In the genomic region with DNA sequence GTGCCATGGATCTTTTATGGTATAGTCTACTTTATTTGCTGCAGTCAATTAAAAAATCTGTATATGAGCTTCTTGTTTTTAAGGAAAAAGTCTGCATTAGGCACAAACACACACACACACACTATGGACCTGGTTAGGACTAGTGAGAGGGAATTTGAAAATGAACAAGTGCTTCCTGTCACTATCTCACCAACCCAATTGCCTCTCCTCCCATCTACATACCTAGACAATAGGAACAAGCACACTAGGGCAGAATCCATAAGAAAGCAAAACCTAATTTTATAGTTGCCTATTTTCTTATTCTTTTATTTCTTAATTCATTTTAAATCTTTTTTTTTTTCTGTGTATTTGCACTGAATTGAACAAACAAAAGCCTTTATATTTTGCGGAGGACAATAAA, we compare ENCODE assay signal across 2 cellular contexts.
TF ChIP-seq lines count a peak whose summit lies in the region.

No MANE protein-coding gene starts in this region.

TF ChIP-seq in HCT116, 20 proteins besides CTCF, POLR2A, EP300 and RAD21:
- TF ChIP-seq, protein P1, sequence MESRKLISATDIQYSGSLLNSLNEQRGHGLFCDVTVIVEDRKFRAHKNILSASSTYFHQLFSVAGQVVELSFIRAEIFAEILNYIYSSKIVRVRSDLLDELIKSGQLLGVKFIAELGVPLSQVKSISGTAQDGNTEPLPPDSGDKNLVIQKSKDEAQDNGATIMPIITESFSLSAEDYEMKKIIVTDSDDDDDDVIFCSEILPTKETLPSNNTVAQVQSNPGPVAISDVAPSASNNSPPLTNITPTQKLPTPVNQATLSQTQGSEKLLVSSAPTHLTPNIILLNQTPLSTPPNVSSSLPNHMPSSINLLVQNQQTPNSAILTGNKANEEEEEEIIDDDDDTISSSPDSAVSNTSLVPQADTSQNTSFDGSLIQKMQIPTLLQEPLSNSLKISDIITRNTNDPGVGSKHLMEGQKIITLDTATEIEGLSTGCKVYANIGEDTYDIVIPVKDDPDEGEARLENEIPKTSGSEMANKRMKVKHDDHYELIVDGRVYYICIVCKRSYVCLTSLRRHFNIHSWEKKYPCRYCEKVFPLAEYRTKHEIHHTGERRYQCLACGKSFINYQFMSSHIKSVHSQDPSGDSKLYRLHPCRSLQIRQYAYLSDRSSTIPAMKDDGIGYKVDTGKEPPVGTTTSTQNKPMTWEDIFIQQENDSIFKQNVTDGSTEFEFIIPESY (IDR thresholded peaks at IDR 0.05; ENCODE audit: extremely low read depth, insufficient replicate concordance, low read length): no peak
- TF ChIP-seq SRF (IDR thresholded peaks at IDR 0.05; ENCODE audit: low read depth) (no peak), TCF7L2 (IDR thresholded peaks at IDR 0.05; ENCODE audit: borderline replicate concordance, extremely low read depth, insufficient read depth, insufficient read length) (no peak), POLR2AphosphoS5 (IDR thresholded peaks at IDR 0.05; ENCODE audit: low read depth, low read length) (no peak), EGR1 (IDR thresholded peaks at IDR 0.05; ENCODE audit: low read depth) (no peak), SIN3A (IDR thresholded peaks at IDR 0.05; ENCODE audit: low read depth) (no peak), CBX3 (IDR thresholded peaks at IDR 0.05; ENCODE audit: low read depth) (no peak), FOSL1 (IDR thresholded peaks at IDR 0.05; ENCODE audit: low read depth) (no peak), EZH2 (IDR thresholded peaks at IDR 0.05) (no peak), JUND (IDR thresholded peaks at IDR 0.05) (no peak), SP1 (IDR thresholded peaks at IDR 0.05; ENCODE audit: low read depth) (no peak)
- TF ChIP-seq, protein P2, sequence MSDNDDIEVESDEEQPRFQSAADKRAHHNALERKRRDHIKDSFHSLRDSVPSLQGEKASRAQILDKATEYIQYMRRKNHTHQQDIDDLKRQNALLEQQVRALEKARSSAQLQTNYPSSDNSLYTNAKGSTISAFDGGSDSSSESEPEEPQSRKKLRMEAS (IDR thresholded peaks at IDR 0.05): no peak
TF ChIP-seq in HCT116: peak in this region for 0.

TF ChIP-seq in K562, 482 proteins besides CTCF, POLR2A, EP300 and RAD21:
- TF ChIP-seq SNIP1 (IDR thresholded peaks at IDR 0.05; ENCODE audit: low read depth) (no peak), JUND (IDR thresholded peaks at IDR 0.05; ENCODE audit: borderline replicate concordance, low read depth, low read length) (no peak), JUND (tag; IDR thresholded peaks at IDR 0.05; ENCODE audit: borderline replicate concordance, low read depth, low read length) (no peak), PHB2 (IDR thresholded peaks at IDR 0.05; ENCODE audit: low read depth) (no peak), SAFB2 (IDR thresholded peaks at IDR 0.05; ENCODE audit: borderline replicate concordance, low read depth, low read length, severe bottlenecking) (no peak), PHB (CRISPR knock-in tag; IDR thresholded peaks at IDR 0.05) (no peak), MCM3 (IDR thresholded peaks at IDR 0.05) (no peak)
TF ChIP-seq in K562: peak in this region for 0.
